8 cellular contexts compared by ENCODE assay signal in genomic region chr2:226798422-226799210, GRCh38. TPM values are rescaled to one million over a fixed set of nuclear protein-coding genes. Genes with fewer than 3 reads are reported as not detected.
DNase-seq lines count a peak whose midpoint lies in the region; ATAC-seq and TF ChIP-seq lines count a peak whose summit lies in the region.

No MANE protein-coding gene starts in this region.

- H3K79me2 ChIP-seq in OCI-LY3 (ENCODE audit: low read length) = no peaks in the 10 kb centered on the region

- H4K20me1 ChIP-seq in OCI-LY3 (ENCODE audit: insufficient read depth, low read length) = no peaks in the 10 kb centered on the region

- ATAC-seq in HG02642 (IDR thresholded peaks at IDR 0.05; ENCODE audit: poor library complexity, unreplicated experiment) (peak; percentile 26), right cardiac atrium (no peak)

- TF ChIP-seq CTCF in GM12875 (IDR thresholded peaks at IDR 0.05; ENCODE audit: borderline replicate concordance, insufficient read depth, low read depth, low read length) = peak; percentile 27; the same call in 1 of the 2 replicates
- TF ChIP-seq CTCF in OCI-LY3 (IDR thresholded peaks at IDR 0.05; ENCODE audit: low read depth, low read length) = no peak

- intact Hi-C loops in right cardiac atrium (cut with DNase I) = loop anchor here (5.0 to 10.0 kb wide), 9 partner anchors 54 to 584 kb away; no protein-coding TSS in a partner anchor

- peak overlapping the region; percentile 80 for H3K9ac ChIP-seq in OCI-LY3 (ENCODE audit: low read length)

- H3K4me3 ChIP-seq in GM12875 (ENCODE audit: low read depth, low read length) (peak overlapping the region; percentile 58), OCI-LY3 (ENCODE audit: low read length) (peak overlapping the region; percentile 96), right cardiac atrium (ENCODE audit: low read length) (peak overlapping the region; percentile 79)

- peak; percentile 54 for DNase-seq in amniotic epithelial cell (ENCODE audit: low read depth)
- peak; percentile 42 to 79 (median 74) for DNase-seq in right cardiac atrium
- DNase-seq in renal cortical epithelial cell (ENCODE audit: low read depth) = peak; percentile 38
- no peak for DNase-seq in NCI-H345 (lab: John Stamatoyannopoulos, UW)
- no peak for DNase-seq in NOMO-1 treated with DMSO at 0.1 percent for 48 hours (lab: John Stamatoyannopoulos, UW; ENCODE audit: unreplicated experiment)

- peak overlapping the region; percentile 86 for H3K4me2 ChIP-seq in OCI-LY3 (ENCODE audit: low read length)

- H3K27ac ChIP-seq in OCI-LY3 (ENCODE audit: low read length) (no peak overlapping the region), right cardiac atrium (ENCODE audit: low read length) (peak overlapping the region; percentile 34)

- no peak overlapping the region for H2AFZ ChIP-seq in OCI-LY3 (ENCODE audit: low read depth, low read length)

- H3K4me1 ChIP-seq in OCI-LY3 (ENCODE audit: low read length) (peaks cover 8% of the 10 kb centered on the region; the same call in 1 of the 2 replicates), right cardiac atrium (ENCODE audit: control insufficient read depth, insufficient read depth, low read length) (peaks cover 3% of the 10 kb centered on the region)

- H3K27me3 ChIP-seq in OCI-LY3 (ENCODE audit: low read depth, low read length) = no peaks in the 10 kb centered on the region
- no peaks in the 10 kb centered on the region for H3K27me3 ChIP-seq in right cardiac atrium (ENCODE audit: control insufficient read depth, insufficient read depth)

- no peaks in the 10 kb centered on the region for H3K9me3 ChIP-seq in OCI-LY3 (ENCODE audit: insufficient read depth, low read length)
- H3K9me3 ChIP-seq in right cardiac atrium (ENCODE audit: control insufficient read depth, low read length) = no peaks in the 10 kb centered on the region

- H3K36me3 ChIP-seq in OCI-LY3 (replicated peaks; ENCODE audit: low read depth, low read length) = no peaks in the 10 kb centered on the region

- WGBS in right cardiac atrium = 5% methylated on average over 80 of the region's 80 CpGs

RNA-seq across cellular contexts. Expression of gene IRS1, which starts 1.0 kb away (rescaled TPM):
- total RNA-seq in right cardiac atrium (10 to 100 TPM; 14.2 to 16.0 (median 15.0) TPM), renal cortical epithelial cell (7.3 and 34.0 TPM in 2 replicates)
- polyA plus RNA-seq in right cardiac atrium = 6.2 TPM

RNA-seq across cellular contexts. Expression of gene RHBDD1, which starts 37.2 kb away (rescaled TPM):
- total RNA-seq in right cardiac atrium = 10 to 100 TPM; 40.4 to 47.3 (median 41.1) TPM
- polyA plus RNA-seq in right cardiac atrium = 9.3 TPM
- total RNA-seq in renal cortical epithelial cell = 15.3 and 31.3 TPM in 2 replicates

Comparison
In these comparisons a context has a peak if more than half of its experiments do, and no peak if none do; other contexts are left out.
1. DNase-seq: peak in amniotic epithelial cell (single experiment), right cardiac atrium (3 of 3) and renal cortical epithelial cell (single experiment); none in NCI-H345 (single experiment) and NOMO-1 treated with DMSO at 0.1 percent for 48 hours (single experiment).
2. Peak in every context shown above with its lines, with median percentiles within 50 percentile points of each other: H3K4me3 ChIP-seq.